In genomic region chr15:47184405-47185221, GRCh38 we compare ENCODE assay signal across 8 cellular contexts.
DNase-seq lines count a peak whose midpoint lies in the region; ATAC-seq lines count a peak whose summit lies in the region.

No MANE protein-coding gene starts in this region.

- peak overlapping the region in 3 of 4 donors; percentile 15 to 68 (median 21) for H3K4me3 Mint-ChIP-seq in CD4-positive, CD25-positive, alpha-beta regulatory T cell
- peak overlapping the region; percentile 70 to 82 for H3K4me3 Mint-ChIP-seq in stimulated activated naive B cell treated with anti-CD40 and anti-IgM and Interleukin-4, amounts not matched to agents 10 μg/mL and 1 μg/mL and 100 μg/mL, for 72 hours

- peaks cover 3% of the 10 kb centered on the region for H3K36me3 Mint-ChIP-seq in CD4-positive, CD25-positive, alpha-beta regulatory T cell
- H3K36me3 Mint-ChIP-seq in stimulated activated naive B cell treated with anti-CD40 and anti-IgM and Interleukin-4, amounts not matched to agents 10 μg/mL and 1 μg/mL and 100 μg/mL, for 72 hours, result no peaks in the 10 kb centered on the region

- no peaks in the 10 kb centered on the region for H3K9me3 ChIP-seq in CD4-positive, CD25-positive, alpha-beta regulatory T cell (ENCODE audit: control insufficient read depth in 2 of 2, low read length in 2 of 2)
- H3K9me3 ChIP-seq in HUES6 (ENCODE audit: control insufficient read depth, insufficient read depth, low read depth, low read length), result no peaks in the 10 kb centered on the region

- H3K27me3 Mint-ChIP-seq in CD4-positive, CD25-positive, alpha-beta regulatory T cell, result peaks cover 27% of the 10 kb centered on the region
- peaks cover 55 to 56% of the 10 kb centered on the region in 2 donors for H3K27me3 Mint-ChIP-seq in stimulated activated naive B cell treated with anti-CD40 and anti-IgM and Interleukin-4, amounts not matched to agents 10 μg/mL and 1 μg/mL and 100 μg/mL, for 72 hours

- peaks cover 0 to 10% (median 4%) of the 10 kb centered on the region in 4 donors for H3K4me1 Mint-ChIP-seq in CD4-positive, CD25-positive, alpha-beta regulatory T cell
- peaks cover 6 to 8% of the 10 kb centered on the region in 2 donors for H3K4me1 Mint-ChIP-seq in stimulated activated naive B cell treated with anti-CD40 and anti-IgM and Interleukin-4, amounts not matched to agents 10 μg/mL and 1 μg/mL and 100 μg/mL, for 72 hours

- H3K4me3 ChIP-seq in CD4-positive, CD25-positive, alpha-beta regulatory T cell (ENCODE audit: low read depth, low read length), result no peak overlapping the region
- H3K4me3 ChIP-seq in HUES6 (ENCODE audit: low read depth, low read length), result peak overlapping the region; percentile 78

- peak overlapping the region; percentile 67 for H3K9ac ChIP-seq in HUES6 (ENCODE audit: low read length)

- H3K9me3 Mint-ChIP-seq in CD4-positive, CD25-positive, alpha-beta regulatory T cell, result peaks cover 0 to 6% (median 2%) of the 10 kb centered on the region in 7 donors
- peaks cover 0 to 2% of the 10 kb centered on the region in 2 donors for H3K9me3 Mint-ChIP-seq in stimulated activated naive B cell treated with anti-CD40 and anti-IgM and Interleukin-4, amounts not matched to agents 10 μg/mL and 1 μg/mL and 100 μg/mL, for 72 hours

- no peak for DNase-seq in CD4-positive, CD25-positive, alpha-beta regulatory T cell
- peak; percentile 1 for DNase-seq in amniotic epithelial cell (ENCODE audit: low read depth)
- peak; percentile 28 for DNase-seq in iris pigment epithelial cell (ENCODE audit: low read depth)
- DNase-seq in stimulated activated naive B cell treated with anti-CD40 and anti-IgM and Interleukin-4, amounts not matched to agents 10 μg/mL and 1 μg/mL and 100 μg/mL, for 72 hours, result no peak
- no peak for DNase-seq in GDM1 (lab: John Stamatoyannopoulos, UW)
- no peak for DNase-seq in activated CD4-positive, alpha-beta T cell treated with anti-CD3 and anti-CD28 coated beads, Interleukin-2, amount 50 U/mL, for 48 hours

- H3K27ac Mint-ChIP-seq in CD4-positive, CD25-positive, alpha-beta regulatory T cell, result peak overlapping the region in 1 of 3 donors; percentile 32
- H3K27ac Mint-ChIP-seq in stimulated activated naive B cell treated with anti-CD40 and anti-IgM and Interleukin-4, amounts not matched to agents 10 μg/mL and 1 μg/mL and 100 μg/mL, for 72 hours, result peak overlapping the region; percentile 49

- ATAC-seq in CD4-positive, CD25-positive, alpha-beta regulatory T cell (ENCODE audit: low read depth in 2 of 2), result no peak
- ATAC-seq in stimulated activated naive B cell treated with anti-CD40 and anti-IgM and Interleukin-4, amounts not matched to agents 10 μg/mL and 1 μg/mL and 100 μg/mL, for 72 hours (replicated peaks), result peak; percentile 14 to 41
- ATAC-seq in HG02870 (IDR thresholded peaks at IDR 0.05; ENCODE audit: unreplicated experiment), result no peak

- H3K27me3 ChIP-seq in CD4-positive, CD25-positive, alpha-beta regulatory T cell (ENCODE audit: control insufficient read depth, insufficient read depth, low read length), result peaks cover 7% of the 10 kb centered on the region
- peaks cover 84% of the 10 kb centered on the region for H3K27me3 ChIP-seq in HUES6 (ENCODE audit: control insufficient read depth, insufficient read depth, low read length)

- no peaks in the 10 kb centered on the region for H3K4me1 ChIP-seq in CD4-positive, CD25-positive, alpha-beta regulatory T cell (ENCODE audit: control insufficient read depth, insufficient read depth, low read length, poor library complexity, severe bottlenecking)
- peaks cover 35% of the 10 kb centered on the region for H3K4me1 ChIP-seq in HUES6 (ENCODE audit: control insufficient read depth, insufficient read depth, low read length)

- no peak overlapping the region for H3K27ac ChIP-seq in CD4-positive, CD25-positive, alpha-beta regulatory T cell (ENCODE audit: insufficient read depth, low read length, poor library complexity, severe bottlenecking)
- H3K27ac ChIP-seq in HUES6 (ENCODE audit: low read depth, low read length), result no peak overlapping the region

- H3K36me3 ChIP-seq in CD4-positive, CD25-positive, alpha-beta regulatory T cell (ENCODE audit: control insufficient read depth, insufficient read depth, low read length), result no peaks in the 10 kb centered on the region
- H3K36me3 ChIP-seq in HUES6 (ENCODE audit: control insufficient read depth, insufficient read depth, low read length), result no peaks in the 10 kb centered on the region

Comparison
In these comparisons a context has a peak if more than half of its experiments do, and no peak if none do; other contexts are left out.
1. ATAC-seq: peak in stimulated activated naive B cell treated with anti-CD40 and anti-IgM and Interleukin-4, amounts not matched to agents 10 μg/mL and 1 μg/mL and 100 μg/mL, for 72 hours (2 of 2); none in CD4-positive, CD25-positive, alpha-beta regulatory T cell (0 of 2) and HG02870 (single experiment).
2. DNase-seq: peak in amniotic epithelial cell (single experiment) and iris pigment epithelial cell (single experiment); none in CD4-positive, CD25-positive, alpha-beta regulatory T cell (0 of 3), stimulated activated naive B cell treated with anti-CD40 and anti-IgM and Interleukin-4, amounts not matched to agents 10 μg/mL and 1 μg/mL and 100 μg/mL, for 72 hours (single experiment), GDM1 (single experiment) and activated CD4-positive, alpha-beta T cell treated with anti-CD3 and anti-CD28 coated beads, Interleukin-2, amount 50 U/mL, for 48 hours (0 of 2).